In the genomic region with DNA sequence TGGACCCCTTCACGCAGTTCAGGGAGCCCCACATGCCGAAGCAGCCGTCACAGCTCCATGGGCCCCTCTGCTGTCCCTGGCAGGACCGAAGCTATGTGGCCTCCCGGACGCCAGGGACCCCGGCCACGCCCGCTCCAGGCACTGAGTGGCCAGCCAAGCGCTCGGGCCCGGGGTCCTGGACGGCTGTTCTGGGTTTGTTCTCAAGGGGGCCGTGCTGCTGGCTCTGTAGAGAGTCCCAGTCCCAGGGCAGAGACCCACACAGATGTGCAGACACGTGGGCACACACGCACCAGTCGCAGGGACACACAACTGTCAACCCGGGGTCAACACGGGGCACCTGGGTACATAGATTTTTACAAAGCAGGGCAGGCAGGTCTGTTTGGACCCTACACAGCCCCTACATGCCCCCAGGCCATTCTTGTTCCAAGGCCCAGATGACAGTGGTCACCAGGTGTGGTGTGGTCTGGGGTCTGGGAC, we compare ENCODE assay signal across 2 cellular contexts.
TF ChIP-seq lines count a peak whose summit lies in the region.

No MANE protein-coding gene starts in this region.

TF ChIP-seq in SK-N-SH, 30 proteins besides CTCF, POLR2A, EP300 and RAD21 (continued from another document):
- TF ChIP-seq, protein P1, sequence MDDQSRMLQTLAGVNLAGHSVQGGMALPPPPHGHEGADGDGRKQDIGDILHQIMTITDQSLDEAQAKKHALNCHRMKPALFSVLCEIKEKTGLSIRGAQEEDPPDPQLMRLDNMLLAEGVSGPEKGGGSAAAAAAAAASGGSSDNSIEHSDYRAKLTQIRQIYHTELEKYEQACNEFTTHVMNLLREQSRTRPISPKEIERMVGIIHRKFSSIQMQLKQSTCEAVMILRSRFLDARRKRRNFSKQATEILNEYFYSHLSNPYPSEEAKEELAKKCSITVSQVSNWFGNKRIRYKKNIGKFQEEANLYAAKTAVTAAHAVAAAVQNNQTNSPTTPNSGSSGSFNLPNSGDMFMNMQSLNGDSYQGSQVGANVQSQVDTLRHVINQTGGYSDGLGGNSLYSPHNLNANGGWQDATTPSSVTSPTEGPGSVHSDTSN (IDR thresholded peaks at IDR 0.05): no peak
- TF ChIP-seq, protein P2, sequence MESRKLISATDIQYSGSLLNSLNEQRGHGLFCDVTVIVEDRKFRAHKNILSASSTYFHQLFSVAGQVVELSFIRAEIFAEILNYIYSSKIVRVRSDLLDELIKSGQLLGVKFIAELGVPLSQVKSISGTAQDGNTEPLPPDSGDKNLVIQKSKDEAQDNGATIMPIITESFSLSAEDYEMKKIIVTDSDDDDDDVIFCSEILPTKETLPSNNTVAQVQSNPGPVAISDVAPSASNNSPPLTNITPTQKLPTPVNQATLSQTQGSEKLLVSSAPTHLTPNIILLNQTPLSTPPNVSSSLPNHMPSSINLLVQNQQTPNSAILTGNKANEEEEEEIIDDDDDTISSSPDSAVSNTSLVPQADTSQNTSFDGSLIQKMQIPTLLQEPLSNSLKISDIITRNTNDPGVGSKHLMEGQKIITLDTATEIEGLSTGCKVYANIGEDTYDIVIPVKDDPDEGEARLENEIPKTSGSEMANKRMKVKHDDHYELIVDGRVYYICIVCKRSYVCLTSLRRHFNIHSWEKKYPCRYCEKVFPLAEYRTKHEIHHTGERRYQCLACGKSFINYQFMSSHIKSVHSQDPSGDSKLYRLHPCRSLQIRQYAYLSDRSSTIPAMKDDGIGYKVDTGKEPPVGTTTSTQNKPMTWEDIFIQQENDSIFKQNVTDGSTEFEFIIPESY (IDR thresholded peaks at IDR 0.05; ENCODE audit: borderline replicate concordance, low read depth): no peak
- no peak for TF ChIP-seq SIN3A (IDR thresholded peaks at IDR 0.05; ENCODE audit: borderline replicate concordance, low read depth, low read length)
- TF ChIP-seq, protein P3, sequence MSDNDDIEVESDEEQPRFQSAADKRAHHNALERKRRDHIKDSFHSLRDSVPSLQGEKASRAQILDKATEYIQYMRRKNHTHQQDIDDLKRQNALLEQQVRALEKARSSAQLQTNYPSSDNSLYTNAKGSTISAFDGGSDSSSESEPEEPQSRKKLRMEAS (IDR thresholded peaks at IDR 0.05; ENCODE audit: low read depth): no peak
- TF ChIP-seq RCOR1 (IDR thresholded peaks at IDR 0.05; ENCODE audit: low read length): no peak
- TF ChIP-seq TAF1 (IDR thresholded peaks at IDR 0.05; ENCODE audit: borderline replicate concordance, low read depth, low read length): no peak
- TF ChIP-seq EZH2phosphoT487 (IDR thresholded peaks at IDR 0.05; ENCODE audit: borderline replicate concordance, low read depth): no peak
- no peak for TF ChIP-seq FOSL2 (IDR thresholded peaks at IDR 0.05; ENCODE audit: borderline replicate concordance, low read depth)

TF ChIP-seq in SK-N-SH treated with all-trans-retinoic acid at 6 μM for 48 hours, 23 proteins besides CTCF, POLR2A, EP300 and RAD21 (continued from another document):
- TF ChIP-seq, protein P4, sequence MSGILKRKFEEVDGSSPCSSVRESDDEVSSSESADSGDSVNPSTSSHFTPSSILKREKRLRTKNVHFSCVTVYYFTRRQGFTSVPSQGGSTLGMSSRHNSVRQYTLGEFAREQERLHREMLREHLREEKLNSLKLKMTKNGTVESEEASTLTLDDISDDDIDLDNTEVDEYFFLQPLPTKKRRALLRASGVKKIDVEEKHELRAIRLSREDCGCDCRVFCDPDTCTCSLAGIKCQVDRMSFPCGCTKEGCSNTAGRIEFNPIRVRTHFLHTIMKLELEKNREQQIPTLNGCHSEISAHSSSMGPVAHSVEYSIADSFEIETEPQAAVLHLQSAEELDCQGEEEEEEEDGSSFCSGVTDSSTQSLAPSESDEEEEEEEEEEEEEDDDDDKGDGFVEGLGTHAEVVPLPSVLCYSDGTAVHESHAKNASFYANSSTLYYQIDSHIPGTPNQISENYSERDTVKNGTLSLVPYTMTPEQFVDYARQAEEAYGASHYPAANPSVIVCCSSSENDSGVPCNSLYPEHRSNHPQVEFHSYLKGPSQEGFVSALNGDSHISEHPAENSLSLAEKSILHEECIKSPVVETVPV (CRISPR knock-in tag; IDR thresholded peaks at IDR 0.05): no peak
- TF ChIP-seq SNAI2 (CRISPR knock-in tag; IDR thresholded peaks at IDR 0.05) (no peak), BACH2 (CRISPR knock-in tag; IDR thresholded peaks at IDR 0.05; ENCODE audit: borderline replicate concordance) (no peak)
